ENCODE assay signal across 8 cellular contexts in genomic region chr17:44124118-44124438, GRCh38. TPM values are rescaled to one million over a fixed set of nuclear protein-coding genes. Genes with fewer than 3 reads are reported as not detected.
DNase-seq lines count a peak whose midpoint lies in the region; ATAC-seq and TF ChIP-seq lines count a peak whose summit lies in the region.

No MANE protein-coding gene starts in this region.

- DNase-seq in Caco-2 (no peak), Peyer's patch (no peak), NCI-H2171 treated with DMSO at 0.1 percent for 48 hours (lab: John Stamatoyannopoulos, UW) (no peak), AML-193 (lab: John Stamatoyannopoulos, UW) (no peak), D341Med (ENCODE audit: low spot score) (no peak)

- H3K27me3 ChIP-seq in Caco-2 (replicated peaks; ENCODE audit: control insufficient read depth, insufficient read depth, low read length) (no peaks in the 10 kb centered on the region), Peyer's patch (no peaks in the 10 kb centered on the region), esophagus (ENCODE audit: control insufficient read depth in 1 of 2, insufficient read depth in 2 of 2, low read length in 2 of 2) (no peaks in the 10 kb centered on the region), parathyroid adenoma (ENCODE audit: control insufficient read depth, insufficient read depth, low read length) (no peaks in the 10 kb centered on the region)

- POLR2A ChIA-PET in Caco-2 (lab: Charles Lee), result interaction anchor here (0.9 to 1.6 kb wide), 9 partner anchors 8 to 109 kb away, joined by 3 to 11 read pairs (median 5); partner anchors contain the start of genes G6PC3, LSM12 and TMEM101

- H3K27ac ChIP-seq in Peyer's patch (peak overlapping the region; percentile 89 to 98 (median 92)), esophagus (ENCODE audit: low read depth in 2 of 2, low read length in 1 of 2) (peak overlapping the region; percentile 73 to 98), parathyroid adenoma (peak overlapping the region; percentile 83)

- H3K27ac Mint-ChIP-seq in Caco-2 (ENCODE audit: unreplicated experiment), result peak overlapping the region; percentile 97

- H3K9me3 Mint-ChIP-seq in Caco-2 (ENCODE audit: unreplicated experiment), result no peaks in the 10 kb centered on the region

- ATAC-seq in HG02571 (IDR thresholded peaks at IDR 0.05; ENCODE audit: unreplicated experiment), result no peak

- H3K4me1 ChIP-seq in Caco-2, result peaks cover 5% of the 10 kb centered on the region; the same call in 1 of the 2 replicates
- H3K4me1 ChIP-seq in Peyer's patch, result peaks cover 0 to 38% (median 8%) of the 10 kb centered on the region in 4 donors
- peaks cover 5 to 12% of the 10 kb centered on the region in 2 donors for H3K4me1 ChIP-seq in esophagus (ENCODE audit: control insufficient read depth in 2 of 2, insufficient read depth in 2 of 2, low read length in 1 of 2)
- H3K4me1 ChIP-seq in parathyroid adenoma, result peaks cover 9% of the 10 kb centered on the region

- no peak for TF ChIP-seq POLR2A in Peyer's patch (IDR thresholded peaks at IDR 0.05)

- H3K9ac ChIP-seq in parathyroid adenoma, result peak overlapping the region; percentile 75

- BruUV-seq in Caco-2 (replicated peaks; lab: Mats Ljungman, UMichigan), result TSS peak; percentile 100

- peaks cover 23% of the 10 kb centered on the region for H3K79me2 ChIP-seq in parathyroid adenoma

- no peaks in the 10 kb centered on the region for H3K36me3 ChIP-seq in Caco-2 (ENCODE audit: control insufficient read depth, insufficient read depth, low read length)
- H3K36me3 ChIP-seq in Peyer's patch, result no peaks in the 10 kb centered on the region
- no peaks in the 10 kb centered on the region for H3K36me3 ChIP-seq in esophagus (ENCODE audit: control insufficient read depth in 2 of 2, insufficient read depth in 2 of 2, low read length in 1 of 2)
- no peaks in the 10 kb centered on the region for H3K36me3 ChIP-seq in parathyroid adenoma (ENCODE audit: control insufficient read depth, insufficient read depth, low read length)

- peak overlapping the region; percentile 65 for H3K4me2 ChIP-seq in parathyroid adenoma (ENCODE audit: low read length)

- CTCF ChIA-PET in Caco-2 (lab: Charles Lee), result interaction anchor here (0.6 to 1.9 kb wide), 15 partner anchors 8 to 870 kb away, joined by 3 to 21 read pairs (median 7); partner anchors contain the start of gene TMUB2

- H3K27me3 Mint-ChIP-seq in Caco-2 (ENCODE audit: insufficient read depth, unreplicated experiment), result no peaks in the 10 kb centered on the region

- TF ChIP-seq CTCF in Caco-2 (IDR thresholded peaks at IDR 0.05; ENCODE audit: insufficient read depth in 1 of 2, low read depth in 1 of 2, low read length in 1 of 2, severe bottlenecking in 1 of 2, unreplicated experiment in 1 of 2) (no peak), Peyer's patch (IDR thresholded peaks at IDR 0.05) (no peak), parathyroid adenoma (IDR thresholded peaks at IDR 0.05) (no peak)

- WGBS in esophagus, 2 donors, result 2 to 4% methylated on average over 8 of the region's 8 CpGs

- H3K4me3 Mint-ChIP-seq in Caco-2 (ENCODE audit: unreplicated experiment), result peak overlapping the region; percentile 94

- H3K36me3 Mint-ChIP-seq in Caco-2 (ENCODE audit: insufficient read depth, unreplicated experiment), result no peaks in the 10 kb centered on the region

- H3K4me1 Mint-ChIP-seq in Caco-2 (ENCODE audit: low read depth, unreplicated experiment), result peaks cover 7% of the 10 kb centered on the region

- H3K9me3 ChIP-seq in Caco-2, result no peaks in the 10 kb centered on the region
- no peaks in the 10 kb centered on the region for H3K9me3 ChIP-seq in Peyer's patch
- H3K9me3 ChIP-seq in esophagus (ENCODE audit: control insufficient read depth in 2 of 2, insufficient read depth in 1 of 2, low read depth in 1 of 2, low read length in 1 of 2), result no peaks in the 10 kb centered on the region
- no peaks in the 10 kb centered on the region for H3K9me3 ChIP-seq in parathyroid adenoma (ENCODE audit: control insufficient read depth, low read length)

- intact Hi-C loops in Caco-2 (cut with micrococcal nuclease; ENCODE audit: unreplicated experiment), result loop anchor here (1.0 kb wide), 1 partner anchor 17 kb away; the partner anchor contains the start of gene HROB

- peak overlapping the region; percentile 69 for H3K4me3 ChIP-seq in Caco-2 (ENCODE audit: low read depth, low read length)
- peak overlapping the region; percentile 85 to 99 (median 96) for H3K4me3 ChIP-seq in Peyer's patch
- H3K4me3 ChIP-seq in esophagus (ENCODE audit: low read depth in 1 of 2, low read length in 2 of 2), result peak overlapping the region; percentile 45 to 72
- H3K4me3 ChIP-seq in parathyroid adenoma (ENCODE audit: low read depth, low read length), result peak overlapping the region; percentile 67

- H2AFZ ChIP-seq in parathyroid adenoma, result peak overlapping the region; percentile 99

RNA-seq across cellular contexts. Expression of gene HDAC5, which starts 0.6 kb away (rescaled TPM):
- total RNA-seq in Caco-2 (2022), result 25.9 and 27.0 TPM in 2 replicates
- total RNA-seq in Peyer's patch, result 10 to 100 TPM; 42.4 to 71.0 (median 48.4) TPM
- 10 to 100 TPM; 45.7 to 54.7 TPM for polyA plus RNA-seq in esophagus

RNA-seq across cellular contexts. Expression of gene HROB, which starts 17.7 kb away (rescaled TPM):
- total RNA-seq in Caco-2 (2022), result 15.2 and 17.0 TPM in 2 replicates
- total RNA-seq in Peyer's patch, result 1 to 10 TPM in 3 of 4 donors, under 1 TPM in 1; 0.53 to 5.8 (median 1.6) TPM
- 1 to 10 TPM; 1.7 to 2.5 TPM for polyA plus RNA-seq in esophagus

RNA-seq across cellular contexts. Expression of gene ASB16, which starts 46.4 kb away (rescaled TPM):
- total RNA-seq in Caco-2 (2022) (0.26 TPM in 1 of 2 replicates, not detected in the other), Peyer's patch (under 1 TPM in 1 of 4 donors, not detected in 3; 0.57 TPM)
- polyA plus RNA-seq in esophagus, result under 1 TPM; 0.18 to 0.19 TPM

RNA-seq across cellular contexts. Expression of gene G6PC3, which starts 53.5 kb away (rescaled TPM):
- total RNA-seq in Caco-2 (2022) (60.1 and 64.5 TPM in 2 replicates), Peyer's patch (10 to 100 TPM in 3 of 4 donors, 1 to 10 TPM in 1; 8.3 to 48.9 (median 33.8) TPM)
- polyA plus RNA-seq in esophagus, result 10 to 100 TPM; 36.3 to 43.5 TPM

RNA-seq across cellular contexts. Expression of gene LSM12, which starts 57.6 kb away (rescaled TPM):
- 83.1 and 85.5 TPM in 2 replicates for total RNA-seq in Caco-2 (2022)
- total RNA-seq in Peyer's patch, result 10 to 100 TPM; 10.7 to 28.4 (median 26.1) TPM
- 10 to 100 TPM; 25.4 to 46.9 TPM for polyA plus RNA-seq in esophagus
